In genomic region chr19:39087907-39088686, GRCh38 we compare ENCODE assay signal across 33 cellular contexts. TPM values are rescaled to one million over a fixed set of nuclear protein-coding genes. Genes with fewer than 3 reads are reported as not detected.
"Had no signal": no experiment of that assay in that cellular context is flagged by ENCODE, and none has a peak within 500 bp of the region (broad histone marks: within the 10 kb centered on the region; RNA-seq: fewer than 3 reads in every experiment).

No MANE protein-coding gene starts in this region.

- H3K4me3 Mint-ChIP-seq: dendritic cell treated with granulocyte-macrophage colony-stimulating factor and Interleukin-4, amounts not matched to agents 40 ng/mL and 50 ng/mL, for 4 days; effector memory CD8-positive, alpha-beta T cell; endodermal cell; mesothelial cell of epicardium; naive B cell had no signal

- H3K36me3 ChIP-seq: esophagus squamous epithelium, gastrocnemius medialis, heart right ventricle, left lung, lower lobe of right lung had no signal

- DNase-seq: cortex of kidney; effector CD8-positive, alpha-beta T cell; effector memory CD8-positive, alpha-beta T cell; endodermal cell; erythroblast; esophagus squamous epithelium; foreskin fibroblast; foreskin melanocyte; gastrocnemius medialis; glutamatergic neuron; head of caudate nucleus; heart right ventricle; hippocampal formation; left cardiac atrium; left lung; left ventricle myocardium superior; lower lobe of right lung; mesenchymal stem cell; mucosa of descending colon; naive B cell; naive thymus-derived CD8-positive, alpha-beta T cell had no signal

- H3K4me3 ChIP-seq: esophagus squamous epithelium, gastrocnemius medialis, heart right ventricle, left lung, lower lobe of right lung, mucosa of descending colon had no signal

- H3K27ac Mint-ChIP-seq: dendritic cell treated with granulocyte-macrophage colony-stimulating factor and Interleukin-4, amounts not matched to agents 40 ng/mL and 50 ng/mL, for 4 days; effector memory CD8-positive, alpha-beta T cell; endodermal cell; mesothelial cell of epicardium; naive B cell; naive thymus-derived CD8-positive, alpha-beta T cell had no signal

- H3K4me1 ChIP-seq: gastrocnemius medialis had no signal

- ATAC-seq: effector memory CD8-positive, alpha-beta T cell; esophagus mucosa; gastrocnemius medialis; heart right ventricle; left cardiac atrium; left lung; left ventricle myocardium superior; lower lobe of right lung; mucosa of descending colon; naive thymus-derived CD8-positive, alpha-beta T cell had no signal

- FAIRE-seq: endometrium, islet of Langerhans, keratinocyte had no signal

- H3K27ac ChIP-seq: epithelial cell of prostate, esophagus squamous epithelium, gastrocnemius medialis, heart right ventricle, left lung, lower lobe of right lung had no signal

- H3K36me3 Mint-ChIP-seq: mesothelial cell of epicardium; naive thymus-derived CD8-positive, alpha-beta T cell had no signal

- H3K9me3 ChIP-seq: esophagus squamous epithelium, gastrocnemius medialis, heart right ventricle, left lung, lower lobe of right lung, mucosa of descending colon had no signal

- H3K9me3 Mint-ChIP-seq: dendritic cell treated with granulocyte-macrophage colony-stimulating factor and Interleukin-4, amounts not matched to agents 40 ng/mL and 50 ng/mL, for 4 days; effector memory CD8-positive, alpha-beta T cell; endodermal cell; mesothelial cell of epicardium; naive B cell; naive thymus-derived CD8-positive, alpha-beta T cell had no signal

RNA-seq across cellular contexts. Expression of gene ACP7, which starts 3.9 kb away (rescaled TPM):
- total RNA-seq: dermis microvascular lymphatic vessel endothelial cell; gastrocnemius medialis; glomerular endothelial cell; heart right ventricle; left cardiac atrium; left lung; left ventricle myocardium superior; lower lobe of right lung; lung microvascular endothelial cell; mesenteric fat pad; mesothelial cell of epicardium; mucosa of descending colon; myocyte; naive thymus-derived CD8-positive, alpha-beta T cell had no signal
- polyA plus RNA-seq: heart right ventricle; naive thymus-derived CD8-positive, alpha-beta T cell had no signal

RNA-seq across cellular contexts. Expression of gene FBXO27, which starts 55.7 kb away (rescaled TPM):
- total RNA-seq: naive thymus-derived CD8-positive, alpha-beta T cell had no signal
